In the genomic region with DNA sequence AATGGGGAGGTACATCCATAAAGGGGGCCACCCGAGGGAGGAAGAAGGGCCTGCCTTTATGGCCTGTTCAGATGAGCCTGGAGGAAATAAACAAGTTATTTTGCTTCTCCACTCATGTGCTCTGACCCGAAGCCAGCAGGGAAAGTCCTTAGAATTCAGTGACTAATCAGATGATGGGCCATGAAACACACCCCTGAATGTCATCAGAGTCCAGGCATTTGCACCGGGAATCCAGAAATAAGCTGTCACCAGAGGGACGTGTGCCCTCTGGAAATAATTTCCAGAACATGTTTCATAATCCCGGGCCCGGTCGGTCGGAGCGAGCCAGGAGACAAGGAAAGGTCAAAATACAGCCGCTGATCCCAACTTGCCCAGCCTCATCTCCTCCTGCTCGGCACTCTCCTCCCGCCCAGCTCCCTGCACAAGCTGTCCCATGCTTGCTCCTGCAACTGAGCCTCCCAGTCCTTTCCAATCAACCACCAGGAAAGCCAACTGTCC, we compare ENCODE assay signal across 10 cellular contexts.
DNase-seq lines count a peak whose midpoint lies in the region; ATAC-seq, FAIRE-seq and TF ChIP-seq lines count a peak whose summit lies in the region.
"Had no signal": no experiment of that assay in that cellular context is flagged by ENCODE, and none has a peak within 500 bp of the region (broad histone marks: within the 10 kb centered on the region; RNA-seq: fewer than 3 reads in every experiment).

No MANE protein-coding gene starts in this region.

- H3K27ac ChIP-seq in SK-N-SH (ENCODE audit: low read depth in 2 of 2, low read length in 1 of 2) (peak overlapping the region in 1 of 2 experiments; percentile 64; a peak in 1 of 4 replicates), pancreas (peak overlapping the region in 2 of 4 donors; percentile 73)

- no peaks in the 10 kb centered on the region for H3K27me3 ChIP-seq in SK-N-SH (ENCODE audit: insufficient read depth)
- H3K27me3 ChIP-seq in pancreas, result no peaks in the 10 kb centered on the region

- 38% methylated on average over 12 of the region's 12 CpGs for WGBS in SK-N-SH (ENCODE audit: low lambda C conversion rate)
- 43 to 46% methylated on average over 12 of the region's 12 CpGs for whole genome bisulfite sequencing in pancreas, 2 donors

- no peak for TF ChIP-seq RAD21 in SK-N-SH (IDR thresholded peaks at IDR 0.05; ENCODE audit: low read length)

- H3K9me3 ChIP-seq in SK-N-SH (no peaks in the 10 kb centered on the region), pancreas (no peaks in the 10 kb centered on the region)

- POLR2A ChIA-PET in SK-N-SH (lab: Yijun Ruan, JAX), result no interaction called here

- H3F3A ChIP-seq in SK-N-SH (replicated peaks; ENCODE audit: insufficient read depth), result peaks cover 7% of the 10 kb centered on the region

- no peak overlapping the region for H2AFZ ChIP-seq in SK-N-SH (ENCODE audit: low read depth)

- H3K4me1 ChIP-seq in SK-N-SH (ENCODE audit: control insufficient read depth in 1 of 2, insufficient read depth in 2 of 2, low read depth in 1 of 2, low read length in 1 of 2), result no peaks in the 10 kb centered on the region
- H3K4me1 ChIP-seq in pancreas, result peaks cover 0 to 11% (median 0%) of the 10 kb centered on the region in 3 donors

- intact Hi-C loops in pancreas (cut with DNase I), result no loop called here

- H3K4me2 ChIP-seq in SK-N-SH, result no peak overlapping the region

- peak; percentile 75 to 90 (median 86) for ATAC-seq in pancreas
- no peak for ATAC-seq in HG03571 (IDR thresholded peaks at IDR 0.05; ENCODE audit: unreplicated experiment)
- ATAC-seq in GM18909 (IDR thresholded peaks at IDR 0.05; ENCODE audit: poor library complexity, unreplicated experiment), result no peak

- TF ChIP-seq EP300 in SK-N-SH (IDR thresholded peaks at IDR 0.05; ENCODE audit: borderline replicate concordance in 1 of 2, low read depth in 1 of 2, low read length in 1 of 2), result no peak

- H3K79me2 ChIP-seq in SK-N-SH (ENCODE audit: insufficient read depth), result no peaks in the 10 kb centered on the region

- no peak for TF ChIP-seq CTCF in AG09309 (IDR thresholded peaks at IDR 0.05; ENCODE audit: control insufficient read depth, insufficient read depth, low read depth, low read length, missing control alignments)
- TF ChIP-seq CTCF in SK-N-SH (IDR thresholded peaks at IDR 0.05), result no peak
- no peak for TF ChIP-seq CTCF in fibroblast of the aortic adventitia (IDR thresholded peaks at IDR 0.05; ENCODE audit: insufficient read depth, low read length)
- TF ChIP-seq CTCF in pancreas (IDR thresholded peaks at IDR 0.05), result no peak

- no peaks in the 10 kb centered on the region for H3K9me2 ChIP-seq in SK-N-SH

- H4K20me1 ChIP-seq in SK-N-SH (ENCODE audit: insufficient read depth), result no peaks in the 10 kb centered on the region

- no peak for FAIRE-seq in pancreas (lab: Jason Lieb, UNC)

- H3K9ac ChIP-seq in SK-N-SH, result no peak overlapping the region; the same call in 1 of the 2 replicates

- DNase-seq in AG09309 (ENCODE audit: low read depth), result peak; percentile 63
- DNase-seq in SK-N-SH, result no peak
- DNase-seq in fibroblast of the aortic adventitia (ENCODE audit: low read depth), result peak; percentile 77
- peak in 5 of 6 donors; percentile 39 to 64 (median 54) for DNase-seq in pancreas
- no peak for DNase-seq in OCI-M1 (lab: John Stamatoyannopoulos, UW)
- no peak for DNase-seq in stimulated activated CD4-positive, alpha-beta T cell treated with anti-CD3 and anti-CD28 coated beads, Interleukin-15, amount 100 ng/mL, for 24 hours
- DNase-seq: CD4-positive, alpha-beta memory T cell; NCI-H1092 had no signal

- H3K36me3 ChIP-seq in SK-N-SH (replicated peaks in 1 of 2; ENCODE audit: control insufficient read depth in 1 of 2, insufficient read depth in 2 of 2, low read length in 1 of 2) (no peaks in the 10 kb centered on the region), pancreas (no peaks in the 10 kb centered on the region)

- CTCF ChIA-PET in SK-N-SH (lab: Yijun Ruan, JAX), result interaction anchor here (0.9 to 1.1 kb wide), 2 partner anchors 11 to 13 kb away, joined by 3 read pairs; no protein-coding TSS in a partner anchor

- H3K4me3 ChIP-seq in AG09309 (ENCODE audit: control insufficient read depth, low read depth, low read length), result no peak overlapping the region
- H3K4me3 ChIP-seq in SK-N-SH (ENCODE audit: low read depth in 2 of 2, low read length in 1 of 2), result no peak overlapping the region
- H3K4me3 ChIP-seq in fibroblast of the aortic adventitia (ENCODE audit: low read depth, low read length), result no peak overlapping the region
- no peak overlapping the region for H3K4me3 ChIP-seq in pancreas

TF ChIP-seq in SK-N-SH, 30 proteins besides CTCF, POLR2A, EP300 and RAD21:
- TF ChIP-seq FOSL2 (IDR thresholded peaks at IDR 0.05; ENCODE audit: borderline replicate concordance, low read depth) (peak; percentile 34; the same call in 1 of the 2 replicates), MXI1 (IDR thresholded peaks at IDR 0.05; ENCODE audit: low read depth, low read length) (no peak), JUND (IDR thresholded peaks at IDR 0.05) (0 out of 2 replicates have a peak, but pooled peaks have one; percentile 9), CHD2 (IDR thresholded peaks at IDR 0.05; ENCODE audit: low read length, partially characterized antibody) (no peak)

Comparison
In these comparisons a context has a peak if more than half of its experiments do, and no peak if none do; other contexts are left out.
1. DNase-seq: peak in AG09309 (single experiment), fibroblast of the aortic adventitia (single experiment) and pancreas (5 of 6); none in SK-N-SH (single experiment), OCI-M1 (single experiment) and stimulated activated CD4-positive, alpha-beta T cell treated with anti-CD3 and anti-CD28 coated beads, Interleukin-15, amount 100 ng/mL, for 24 hours (single experiment).
2. ATAC-seq: peak in pancreas (4 of 4); none in HG03571 (single experiment) and GM18909 (single experiment).